1 cellular context compared by ENCODE assay signal in genomic region chr15:66387176-66388056, GRCh38.
TF ChIP-seq lines count a peak whose summit lies in the region.

No MANE protein-coding gene starts in this region.

TF ChIP-seq in K562, 482 proteins besides CTCF, POLR2A, EP300 and RAD21 (continued from another document and continues in another):
- TF ChIP-seq CCAR2 (IDR thresholded peaks at IDR 0.05; ENCODE audit: low read depth, low read length) (no peak), ARID3A (IDR thresholded peaks at IDR 0.05; ENCODE audit: borderline replicate concordance, low read depth, low read length) (no peak), NCOA2 (IDR thresholded peaks at IDR 0.05; ENCODE audit: partially characterized antibody in 2 of 2) (no peak), ZBTB7A (IDR thresholded peaks at IDR 0.05; ENCODE audit: borderline replicate concordance, control insufficient read depth, low read depth, low read length) (no peak; the same call in 1 of the 2 replicates), ZNF431 (CRISPR knock-in tag; IDR thresholded peaks at IDR 0.05) (no peak), NR2C1 (IDR thresholded peaks at IDR 0.05) (no peak), NR2C1 (tag; IDR thresholded peaks at IDR 0.05) (no peak), RFX7 (CRISPR knock-in tag; IDR thresholded peaks at IDR 0.05) (no peak), HDAC8 (tag; IDR thresholded peaks at IDR 0.05) (no peak), TAL1 (IDR thresholded peaks at IDR 0.05) (no peak), PHTF2 (CRISPR knock-in tag; IDR thresholded peaks at IDR 0.05) (no peak), ZNF583 (CRISPR knock-in tag; IDR thresholded peaks at IDR 0.05) (no peak), ETV1 (tag; conservative IDR thresholded peaks at IDR 0.05; ENCODE audit: low read depth) (no peak), ZNF696 (CRISPR knock-in tag; conservative IDR thresholded peaks at IDR 0.05) (no peak), CREBBP (IDR thresholded peaks at IDR 0.05; ENCODE audit: low read depth, low read length) (no peak), PHB (CRISPR knock-in tag; IDR thresholded peaks at IDR 0.05) (no peak), TCFL5 (CRISPR knock-in tag; conservative IDR thresholded peaks at IDR 0.05) (no peak), POLR2G (IDR thresholded peaks at IDR 0.05; ENCODE audit: low read depth, low read length) (no peak), REST (CRISPR knock-in tag; IDR thresholded peaks at IDR 0.05; ENCODE audit: low read depth) (no peak), ZNF79 (CRISPR knock-in tag; IDR thresholded peaks at IDR 0.05; ENCODE audit: low read depth) (no peak), ARID3B (CRISPR knock-in tag; IDR thresholded peaks at IDR 0.05; ENCODE audit: borderline replicate concordance) (no peak), SMARCE1 (IDR thresholded peaks at IDR 0.05) (peak; percentile 36), AFF4 (CRISPR knock-in tag; IDR thresholded peaks at IDR 0.05) (no peak), TAF7 (tag; IDR thresholded peaks at IDR 0.05) (no peak), POLR2AphosphoS5 (IDR thresholded peaks at IDR 0.05; ENCODE audit: control insufficient read depth, insufficient read depth, low read depth, low read length) (no peak), IRF9 (tag; IDR thresholded peaks at IDR 0.05) (no peak), ZNF274 (IDR thresholded peaks at IDR 0.05; ENCODE audit: borderline replicate concordance, low read depth, low read length) (no peak), ZBTB12 (CRISPR knock-in tag; IDR thresholded peaks at IDR 0.05) (no peak), STAT6 (CRISPR knock-in tag; IDR thresholded peaks at IDR 0.05) (no peak), PTTG1 (tag; IDR thresholded peaks at IDR 0.05; ENCODE audit: low read depth) (no peak), ZNF277 (CRISPR knock-in tag; IDR thresholded peaks at IDR 0.05; ENCODE audit: borderline replicate concordance) (no peak), ELF2 (CRISPR knock-in tag; IDR thresholded peaks at IDR 0.05) (no peak), ZNF592 (IDR thresholded peaks at IDR 0.05) (no peak), MNT (conservative IDR thresholded peaks at IDR 0.05) (peak in 1 of 2 experiments; percentile 33; a peak in 1 of 4 replicates), PHF8 (IDR thresholded peaks at IDR 0.05; ENCODE audit: borderline replicate concordance, low read length) (no peak), CBFA2T2 (conservative IDR thresholded peaks at IDR 0.05) (no peak), TRIM28 (IDR thresholded peaks at IDR 0.05) (no peak)
